21 cellular contexts compared by ENCODE assay signal in the genomic region with DNA sequence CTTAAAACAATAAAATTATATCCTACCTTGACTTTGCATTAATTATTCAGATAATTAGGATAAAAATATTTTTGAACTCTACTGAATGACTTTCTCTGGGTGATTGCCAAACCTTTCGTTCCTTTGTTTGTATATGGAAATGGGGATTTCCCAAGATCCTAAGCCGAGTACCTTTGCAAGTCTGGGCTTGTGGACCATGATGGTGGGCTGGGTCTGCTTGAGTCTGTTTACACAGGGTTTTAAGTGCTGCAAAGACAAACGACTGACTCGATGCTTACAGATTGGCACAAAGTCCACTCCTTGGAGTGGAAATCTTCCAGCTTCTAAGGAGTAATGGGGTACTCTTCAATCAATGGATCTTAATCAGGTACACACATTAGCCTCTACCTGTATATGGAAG.
DNase-seq lines count a peak whose midpoint lies in the region; ATAC-seq and TF ChIP-seq lines count a peak whose summit lies in the region.
"Had no signal": no experiment of that assay in that cellular context is flagged by ENCODE, and none has a peak within 500 bp of the region (broad histone marks: within the 10 kb centered on the region; RNA-seq: fewer than 3 reads in every experiment).

No MANE protein-coding gene starts in this region.

- H3K4me1 ChIP-seq in breast epithelium (no peaks in the 10 kb centered on the region), mammary epithelial cell (ENCODE audit: insufficient read depth, low read length) (no peaks in the 10 kb centered on the region)
- H3K4me1 ChIP-seq: BLaER1 treated with 17β-estradiol and CSF1 and Interleukin-3, amounts not matched to agents 10 nM and 100 nM; SJSA1 had no signal

- no peaks in the 10 kb centered on the region for H3K27me3 ChIP-seq in breast epithelium
- H3K27me3 ChIP-seq in mammary epithelial cell (ENCODE audit: insufficient read depth, low read length): peaks cover 3% of the 10 kb centered on the region
- H3K27me3 ChIP-seq in WERI-Rb-1 (ENCODE audit: insufficient read depth, low read depth, severe bottlenecking): no peaks in the 10 kb centered on the region
- H3K27me3 ChIP-seq: BLaER1 treated with 17β-estradiol and CSF1 and Interleukin-3, amounts not matched to agents 10 nM and 100 nM; neutrophil; SJSA1 had no signal

- POLR2A ChIA-PET in MCF 10A (lab: Yijun Ruan, JAX): interaction anchor here (1.3 kb wide), 1 partner anchor 174 kb away, joined by 5 read pairs; no protein-coding TSS in a partner anchor

- peaks cover 13% of the 10 kb centered on the region for H3K4me1 Mint-ChIP-seq in MCF 10A (ENCODE audit: insufficient read depth, unreplicated experiment)
- no peaks in the 10 kb centered on the region for H3K4me1 Mint-ChIP-seq in activated CD4-positive, alpha-beta T cell treated with anti-CD3 and anti-CD28 coated beads, Interleukin-2, amount 10 ng/mL, durations not matched to agents 24 days and 14 days
- H3K4me1 Mint-ChIP-seq: activated CD4-positive, alpha-beta memory T cell treated with anti-CD3 and anti-CD28 coated beads, Interleukin-2, amount 10 ng/mL, durations not matched to agents 7 days and 5 days; central memory CD8-positive, alpha-beta T cell had no signal

- H3K4me2 ChIP-seq in mammary epithelial cell (ENCODE audit: insufficient read depth, low read depth, low read length): no peak overlapping the region
- H3K4me2 ChIP-seq: BLaER1 treated with 17β-estradiol and CSF1 and Interleukin-3, amounts not matched to agents 10 nM and 100 nM; PC-9; smooth muscle cell had no signal

- 0% methylated on average over 4 of the region's 4 CpGs for WGBS in mammary epithelial cell (ENCODE audit: low coverage, missing lambda C conversion rate)

- H3K9me3 Mint-ChIP-seq in MCF 10A (ENCODE audit: unreplicated experiment): peaks cover 19% of the 10 kb centered on the region
- no peaks in the 10 kb centered on the region for H3K9me3 Mint-ChIP-seq in activated CD4-positive, alpha-beta T cell treated with anti-CD3 and anti-CD28 coated beads, Interleukin-2, amount 10 ng/mL, durations not matched to agents 24 days and 14 days

- H3K9me3 ChIP-seq in breast epithelium: no peaks in the 10 kb centered on the region
- H3K9me3 ChIP-seq in mammary epithelial cell (replicated peaks; ENCODE audit: insufficient read depth, low read length): peaks cover 6% of the 10 kb centered on the region
- H3K9me3 ChIP-seq in WERI-Rb-1 (ENCODE audit: severe bottlenecking): no peaks in the 10 kb centered on the region
- H3K9me3 ChIP-seq: neutrophil, SJSA1 had no signal

- H2AFZ ChIP-seq in mammary epithelial cell (ENCODE audit: low read depth, low read length): no peak overlapping the region
- H2AFZ ChIP-seq: PC-9 had no signal

- intact Hi-C loops in MCF 10A (cut with micrococcal nuclease): no loop called here
- intact Hi-C loops in breast epithelium (cut with DNase I; ENCODE audit: low total_unique reads): no loop called here
- intact Hi-C loops in mammary epithelial cell (cut with micrococcal nuclease): no loop called here
- intact Hi-C loops in activated CD4-positive, alpha-beta T cell treated with anti-CD3 and anti-CD28 coated beads, Interleukin-2, amount 10 ng/mL, durations not matched to agents 24 days and 14 days (cut with micrococcal nuclease): no loop called here

- H3K36me3 Mint-ChIP-seq in MCF 10A (ENCODE audit: insufficient read depth, unreplicated experiment): no peaks in the 10 kb centered on the region
- H3K36me3 Mint-ChIP-seq in activated CD4-positive, alpha-beta T cell treated with anti-CD3 and anti-CD28 coated beads, Interleukin-2, amount 10 ng/mL, durations not matched to agents 24 days and 14 days (ENCODE audit: low read depth): no peaks in the 10 kb centered on the region

- CTCF ChIA-PET in MCF 10A (lab: Yijun Ruan, JAX): interaction anchor here (0.6 kb wide), 1 partner anchor 286 kb away, joined by 3 read pairs; no protein-coding TSS in a partner anchor
- CTCF ChIA-PET in mammary epithelial cell (lab: Charles Lee; ENCODE audit: low non-redundant PET): no interaction called here

- no peak overlapping the region for H3K27ac ChIP-seq in breast epithelium
- H3K27ac ChIP-seq in mammary epithelial cell (ENCODE audit: insufficient read depth, low read depth, low read length): no peak overlapping the region
- H3K27ac ChIP-seq in substantia nigra (ENCODE audit: low read depth, low read length, poor library complexity, severe bottlenecking): no peak overlapping the region
- no peak overlapping the region for H3K27ac ChIP-seq in WERI-Rb-1
- H3K27ac ChIP-seq: BLaER1 treated with 17β-estradiol and CSF1 and Interleukin-3, amounts not matched to agents 10 nM and 100 nM; neutrophil; PC-9; SJSA1 had no signal

- ATAC-seq in GM19023 (IDR thresholded peaks at IDR 0.05; ENCODE audit: unreplicated experiment): no peak

- no peaks in the 10 kb centered on the region for H3K79me2 ChIP-seq in mammary epithelial cell (ENCODE audit: insufficient read depth, low read length)

- no peak overlapping the region for H3K4me3 Mint-ChIP-seq in MCF 10A (ENCODE audit: unreplicated experiment)
- no peak overlapping the region for H3K4me3 Mint-ChIP-seq in activated CD4-positive, alpha-beta T cell treated with anti-CD3 and anti-CD28 coated beads, Interleukin-2, amount 10 ng/mL, durations not matched to agents 24 days and 14 days
- H3K4me3 Mint-ChIP-seq: activated CD4-positive, alpha-beta memory T cell treated with anti-CD3 and anti-CD28 coated beads, Interleukin-2, amount 10 ng/mL, durations not matched to agents 7 days and 5 days; central memory CD8-positive, alpha-beta T cell had no signal

- H3K4me3 ChIP-seq in breast epithelium (no peak overlapping the region), mammary epithelial cell (replicated peaks in 1 of 3; ENCODE audit: insufficient read depth in 1 of 3, low read depth in 2 of 3, low read length in 3 of 3) (no peak overlapping the region), WERI-Rb-1 (ENCODE audit: low read depth, low read length) (no peak overlapping the region)
- H3K4me3 ChIP-seq: BLaER1 treated with 17β-estradiol and CSF1 and Interleukin-3, amounts not matched to agents 10 nM and 100 nM; PC-9; SJSA1; smooth muscle cell had no signal

- H4K20me1 ChIP-seq in mammary epithelial cell (ENCODE audit: insufficient read depth, low read length): no peaks in the 10 kb centered on the region
- H4K20me1 ChIP-seq: BLaER1 treated with 17β-estradiol and CSF1 and Interleukin-3, amounts not matched to agents 10 nM and 100 nM had no signal

- TF ChIP-seq POLR2A in breast epithelium (IDR thresholded peaks at IDR 0.05): no peak

- in situ Hi-C loops in mammary epithelial cell (cut with MboI; ENCODE audit: low sequenced_read_pairs in 2 of 2): no loop called here

- H3K27me3 Mint-ChIP-seq in MCF 10A (ENCODE audit: insufficient read depth, unreplicated experiment): no peaks in the 10 kb centered on the region
- H3K27me3 Mint-ChIP-seq in activated CD4-positive, alpha-beta T cell treated with anti-CD3 and anti-CD28 coated beads, Interleukin-2, amount 10 ng/mL, durations not matched to agents 24 days and 14 days: no peaks in the 10 kb centered on the region
- H3K27me3 Mint-ChIP-seq: activated CD4-positive, alpha-beta memory T cell treated with anti-CD3 and anti-CD28 coated beads, Interleukin-2, amount 10 ng/mL, durations not matched to agents 7 days and 5 days; central memory CD8-positive, alpha-beta T cell had no signal

- TF ChIP-seq CTCF in MCF 10A (IDR thresholded peaks at IDR 0.05; ENCODE audit: unreplicated experiment): no peak
- TF ChIP-seq CTCF in breast epithelium (IDR thresholded peaks at IDR 0.05): no peak
- no peak for TF ChIP-seq CTCF in mammary epithelial cell (conservative IDR thresholded peaks at IDR 0.05 in 1 of 2, IDR thresholded peaks at IDR 0.05 in 1 of 2; ENCODE audit: extremely low read depth in 1 of 2, insufficient read depth in 1 of 2, low read depth in 1 of 2, low read length in 2 of 2)
- no peak for TF ChIP-seq CTCF in WERI-Rb-1 (IDR thresholded peaks at IDR 0.05; ENCODE audit: low read depth, low read length)

- no peaks in the 10 kb centered on the region for H3K36me3 ChIP-seq in breast epithelium
- H3K36me3 ChIP-seq in mammary epithelial cell (ENCODE audit: insufficient read depth, low read length): no peaks in the 10 kb centered on the region
- no peaks in the 10 kb centered on the region for H3K36me3 ChIP-seq in WERI-Rb-1
- H3K36me3 ChIP-seq: BLaER1 treated with 17β-estradiol and CSF1 and Interleukin-3, amounts not matched to agents 10 nM and 100 nM; neutrophil; SJSA1 had no signal

- DNase-seq in MCF 10A (ENCODE audit: unreplicated experiment): peak; percentile 91
- no peak for DNase-seq in breast epithelium (ENCODE audit: low spot score in 2 of 2)
- peak; percentile 25 for DNase-seq in NCI-H2196 (lab: John Stamatoyannopoulos, UW; ENCODE audit: unreplicated experiment)
- peak; percentile 78 for DNase-seq in mammary epithelial cell
- DNase-seq in activated CD4-positive, alpha-beta T cell treated with anti-CD3 and anti-CD28 coated beads, Interleukin-2, amount 10 ng/mL, durations not matched to agents 24 days and 14 days: no peak
- no peak for DNase-seq in substantia nigra (lab: John Stamatoyannopoulos, UW)
- no peak for DNase-seq in WERI-Rb-1
- DNase-seq: activated CD4-positive, alpha-beta memory T cell treated with anti-CD3 and anti-CD28 coated beads, Interleukin-2, amount 10 ng/mL, durations not matched to agents 7 days and 5 days; activated naive CD4-positive, alpha-beta T cell treated with Interleukin-2 at 50 U/mL for 16 hours; activated T-cell treated with anti-CD3 and anti-CD28 coated beads, Interleukin-2, amount 50 U/mL, for 1 hour; amygdala; effector CD4-positive, alpha-beta T cell; head of caudate nucleus; PC-9; stimulated activated CD4-positive, alpha-beta T cell treated with anti-CD3 and anti-CD28 coated beads, Interleukin-4, amount 100 ng/mL, for 24 hours had no signal

- dilution Hi-C loops in mammary epithelial cell (cut with HindIII; ENCODE audit: low sequenced_read_pairs): no loop called here

- H3K9ac ChIP-seq in mammary epithelial cell (ENCODE audit: insufficient read depth, low read length): no peak overlapping the region
- H3K9ac ChIP-seq: BLaER1 treated with 17β-estradiol and CSF1 and Interleukin-3, amounts not matched to agents 10 nM and 100 nM had no signal

- peak overlapping the region; percentile 61 for H3K27ac Mint-ChIP-seq in MCF 10A (ENCODE audit: low read depth, unreplicated experiment)
- H3K27ac Mint-ChIP-seq in activated CD4-positive, alpha-beta T cell treated with anti-CD3 and anti-CD28 coated beads, Interleukin-2, amount 10 ng/mL, durations not matched to agents 24 days and 14 days: no peak overlapping the region
- H3K27ac Mint-ChIP-seq: activated CD4-positive, alpha-beta memory T cell treated with anti-CD3 and anti-CD28 coated beads, Interleukin-2, amount 10 ng/mL, durations not matched to agents 7 days and 5 days had no signal

- BruUV-seq in MCF 10A (replicated peaks; lab: Mats Ljungman, UMichigan) (no TSS peak), mammary epithelial cell (replicated peaks; lab: Mats Ljungman, UMichigan) (no TSS peak)

Comparison
In these comparisons a context has a peak if more than half of its experiments do, and no peak if none do; other contexts are left out.
1. DNase-seq: peak in MCF 10A (single experiment), NCI-H2196 (single experiment) and mammary epithelial cell (single experiment); none in breast epithelium (0 of 2), activated CD4-positive, alpha-beta T cell treated with anti-CD3 and anti-CD28 coated beads, Interleukin-2, amount 10 ng/mL, durations not matched to agents 24 days and 14 days (single experiment), substantia nigra (0 of 49) and WERI-Rb-1 (single experiment).